ENCODE assay signal across 8 cellular contexts in genomic region chr10:119028900-119029612, GRCh38. TPM values are rescaled to one million over a fixed set of nuclear protein-coding genes. Genes with fewer than 3 reads are reported as not detected.
A peak's percentile ranks its signal among the peaks of the same experiment; 100 is the strongest.
DNase-seq lines count a peak whose midpoint lies in the region; ATAC-seq, FAIRE-seq and TF ChIP-seq lines count a peak whose summit lies in the region.

No MANE protein-coding gene starts in this region.

- H3K4me3 ChIP-seq in GM08714 (ENCODE audit: low read length), result peak overlapping the region; percentile 19; the same call in 1 of the 2 replicates
- H3K4me3 ChIP-seq in astrocyte (ENCODE audit: insufficient read depth, low read depth, low read length), result peak overlapping the region; percentile 23
- H3K4me3 ChIP-seq in rectal smooth muscle tissue (ENCODE audit: low read length), result peak overlapping the region; percentile 61

- H3K27ac Mint-ChIP-seq in astrocyte (ENCODE audit: unreplicated experiment), result no peak overlapping the region

- no peak overlapping the region for H3K27ac ChIP-seq in astrocyte (ENCODE audit: low read depth, low read length)
- peak overlapping the region; percentile 73 for H3K27ac ChIP-seq in rectal smooth muscle tissue (ENCODE audit: low read depth, low read length)

- H3K27me3 Mint-ChIP-seq in astrocyte (ENCODE audit: low read depth, unreplicated experiment), result no peaks in the 10 kb centered on the region

- H3K9me3 ChIP-seq in astrocyte (ENCODE audit: insufficient read depth, low read depth, low read length), result no peaks in the 10 kb centered on the region

- H3K36me3 ChIP-seq in astrocyte (ENCODE audit: insufficient read depth, low read length), result peaks cover 16% of the 10 kb centered on the region
- peaks cover 4% of the 10 kb centered on the region for H3K36me3 ChIP-seq in rectal smooth muscle tissue (ENCODE audit: control insufficient read depth, insufficient read depth, low read length)

- peak overlapping the region; percentile 81 for H3K4me2 ChIP-seq in astrocyte (ENCODE audit: low read length)

- peak; percentile 86 for DNase-seq in NCI-H1092 treated with DMSO at 0.1 percent for 48 hours (lab: John Stamatoyannopoulos, UW)
- peak; percentile 75 for DNase-seq in T-helper 22 cell (ENCODE audit: low read depth)
- DNase-seq in astrocyte (ENCODE audit: low read depth), result peak; percentile 65
- DNase-seq in hepatic stellate cell (ENCODE audit: low spot score), result peak; percentile 98
- DNase-seq in urothelium cell line (ENCODE audit: low spot score), result peak; percentile 93

- H4K20me1 ChIP-seq in astrocyte (ENCODE audit: insufficient read depth, low read length), result peaks cover 43% of the 10 kb centered on the region

- H2AFZ ChIP-seq in astrocyte (ENCODE audit: low read depth, low read length), result no peak overlapping the region

- H3K27me3 ChIP-seq in astrocyte (ENCODE audit: insufficient read depth, low read length) (no peaks in the 10 kb centered on the region), rectal smooth muscle tissue (ENCODE audit: control insufficient read depth, insufficient read depth, low read length) (no peaks in the 10 kb centered on the region)

- TF ChIP-seq CTCF in astrocyte (IDR thresholded peaks at IDR 0.05; ENCODE audit: insufficient read depth, low read depth, low read length), result no peak

- H3K9ac ChIP-seq in astrocyte (ENCODE audit: low read length), result no peak overlapping the region
- no peak overlapping the region for H3K9ac ChIP-seq in rectal smooth muscle tissue (ENCODE audit: low read length)

- no peaks in the 10 kb centered on the region for H3K79me2 ChIP-seq in astrocyte (ENCODE audit: insufficient read depth, low read length)

- peaks cover 25% of the 10 kb centered on the region for H3K4me1 ChIP-seq in astrocyte (ENCODE audit: insufficient read depth, low read length)
- H3K4me1 ChIP-seq in rectal smooth muscle tissue (ENCODE audit: control insufficient read depth, insufficient read depth, low read length), result peaks cover 13% of the 10 kb centered on the region

- FAIRE-seq in astrocyte (lab: Jason Lieb, UNC) (no peak), urothelium cell line (lab: Jason Lieb, UNC) (peak; percentile 77)

- H3K9me3 Mint-ChIP-seq in astrocyte (ENCODE audit: unreplicated experiment), result no peaks in the 10 kb centered on the region

- H3K4me1 Mint-ChIP-seq in astrocyte (ENCODE audit: low read depth, unreplicated experiment), result peaks cover 32% of the 10 kb centered on the region

- peak overlapping the region; percentile 79 for H3K4me3 Mint-ChIP-seq in astrocyte (ENCODE audit: unreplicated experiment)

- peaks cover 5% of the 10 kb centered on the region for H3K36me3 Mint-ChIP-seq in astrocyte (ENCODE audit: low read depth, unreplicated experiment)

- ATAC-seq in HG02571 (IDR thresholded peaks at IDR 0.05; ENCODE audit: unreplicated experiment), result peak; percentile 63

RNA-seq across cellular contexts. Expression of gene NANOS1, which starts 0.5 kb away (rescaled TPM):
- total RNA-seq in astrocyte, result 3.0 and 4.7 TPM in 2 replicates

RNA-seq across cellular contexts. Expression of gene EIF3A, which starts 51.6 kb away (rescaled TPM):
- total RNA-seq in astrocyte, result 137 and 146 TPM in 2 replicates
